Comparison of ENCODE assay signal across 17 cellular contexts in the genomic region with DNA sequence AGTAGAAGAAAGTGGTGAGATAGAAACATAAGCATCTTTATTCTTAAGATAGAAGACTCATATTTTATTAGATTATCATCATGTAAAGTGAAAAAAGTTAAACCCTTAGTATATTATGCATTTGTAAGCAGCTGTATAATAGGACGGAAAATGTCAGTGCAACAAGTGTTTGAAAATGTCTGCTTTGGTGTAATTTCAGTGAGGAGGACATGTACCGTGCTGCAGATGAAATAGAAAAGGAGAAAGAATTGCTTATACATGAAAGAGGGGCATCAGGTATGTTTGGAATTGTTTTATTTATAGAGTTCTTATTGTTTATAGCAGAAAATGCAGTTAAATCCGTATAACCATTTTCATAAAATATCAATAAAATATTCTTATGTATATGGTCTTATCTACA. TPM values are rescaled to one million over a fixed set of nuclear protein-coding genes. Genes with fewer than 3 reads are reported as not detected.
DNase-seq lines count a peak whose midpoint lies in the region; ATAC-seq and TF ChIP-seq lines count a peak whose summit lies in the region.
"Had no signal": no experiment of that assay in that cellular context is flagged by ENCODE, and none has a peak within 500 bp of the region (broad histone marks: within the 10 kb centered on the region; RNA-seq: fewer than 3 reads in every experiment).

No MANE protein-coding gene starts in this region.

- peaks cover 85% of the 10 kb centered on the region for H3K4me1 Mint-ChIP-seq in activated T-cell treated with anti-CD3 and anti-CD28 coated beads, Interleukin-2, amount 50 U/mL, for 72 hours (ENCODE audit: low read depth)
- peaks cover 63% of the 10 kb centered on the region for H3K4me1 Mint-ChIP-seq in T-helper 17 cell
- H3K4me1 Mint-ChIP-seq in natural killer cell treated with Interleukin-12 subunit alpha and Interleukin-12 subunit beta and Interleukin-15 and Interleukin-18, amount 100 ng/mL, for 72 hours (ENCODE audit: low read depth in 2 of 2) = peaks cover 76 to 81% of the 10 kb centered on the region in 2 donors

- H3K4me3 Mint-ChIP-seq in activated T-cell treated with anti-CD3 and anti-CD28 coated beads, Interleukin-2, amount 50 U/mL, for 72 hours = peak overlapping the region in 1 of 2 donors; percentile 88
- no peak overlapping the region for H3K4me3 Mint-ChIP-seq in T-helper 17 cell
- H3K4me3 Mint-ChIP-seq in natural killer cell treated with Interleukin-12 subunit alpha and Interleukin-12 subunit beta and Interleukin-15 and Interleukin-18, amount 100 ng/mL, for 72 hours = peak overlapping the region; percentile 77

- H3K9me2 ChIP-seq in DOHH2 (replicated peaks; ENCODE audit: control insufficient read depth, low read length) = no peaks in the 10 kb centered on the region

- H3K9me3 ChIP-seq in DOHH2 (ENCODE audit: control insufficient read depth, insufficient read depth, low read length) (no peaks in the 10 kb centered on the region), T-helper 17 cell (ENCODE audit: control insufficient read depth, low read length, poor library complexity, severe bottlenecking) (no peaks in the 10 kb centered on the region)
- H3K9me3 ChIP-seq: HAP-1 had no signal

- H3F3A ChIP-seq in DOHH2 (ENCODE audit: control insufficient read depth, insufficient read depth) = peaks cover 18% of the 10 kb centered on the region; the same call in 1 of the 2 replicates

- ATAC-seq in activated T-cell treated with anti-CD3 and anti-CD28 coated beads, Interleukin-2, amount 50 U/mL, for 72 hours (replicated peaks in 1 of 2) = no peak
- ATAC-seq in T-helper 17 cell (no peak), HG02840 (IDR thresholded peaks at IDR 0.05; ENCODE audit: low FRiP score, unreplicated experiment) (no peak)
- no peak for ATAC-seq in natural killer cell treated with Interleukin-12 subunit alpha and Interleukin-12 subunit beta and Interleukin-15 and Interleukin-18, amount 100 ng/mL, for 72 hours
- ATAC-seq: PC-3 had no signal

- H3K4me1 ChIP-seq in DOHH2 (ENCODE audit: control insufficient read depth, low read length) = peaks cover 100% of the 10 kb centered on the region

- H3K27me3 Mint-ChIP-seq in activated T-cell treated with anti-CD3 and anti-CD28 coated beads, Interleukin-2, amount 50 U/mL, for 72 hours (ENCODE audit: low read depth) = no peaks in the 10 kb centered on the region
- no peaks in the 10 kb centered on the region for H3K27me3 Mint-ChIP-seq in T-helper 17 cell
- no peaks in the 10 kb centered on the region for H3K27me3 Mint-ChIP-seq in natural killer cell treated with Interleukin-12 subunit alpha and Interleukin-12 subunit beta and Interleukin-15 and Interleukin-18, amount 100 ng/mL, for 72 hours

- H3K9me3 Mint-ChIP-seq in activated T-cell treated with anti-CD3 and anti-CD28 coated beads, Interleukin-2, amount 50 U/mL, for 72 hours = no peaks in the 10 kb centered on the region
- H3K9me3 Mint-ChIP-seq in natural killer cell treated with Interleukin-12 subunit alpha and Interleukin-12 subunit beta and Interleukin-15 and Interleukin-18, amount 100 ng/mL, for 72 hours = no peaks in the 10 kb centered on the region

- no peak for DNase-seq in activated T-cell treated with anti-CD3 and anti-CD28 coated beads, Interleukin-2, amount 50 U/mL, for 72 hours
- no peak for DNase-seq in activated T-cell treated with anti-CD3 and anti-CD28 coated beads, Interleukin-2, amount 50 U/mL, for 1 hour
- DNase-seq in T-helper 17 cell (no peak), NCI-H345 treated with DMSO at 0.1 percent for 48 hours (lab: John Stamatoyannopoulos, UW; ENCODE audit: unreplicated experiment) (no peak)
- DNase-seq in natural killer cell treated with Interleukin-12 subunit alpha and Interleukin-12 subunit beta and Interleukin-15 and Interleukin-18, amount 100 ng/mL, for 72 hours (ENCODE audit: low spot score) = no peak
- no peak for DNase-seq in activated CD8-positive, alpha-beta memory T cell treated with anti-CD3 and anti-CD28 coated beads, Interleukin-2, amount 50 U/mL, for 48 hours
- DNase-seq: C1 segment of cervical spinal cord; MV-4-11; NCI-H1417 treated with DMSO at 0.1 percent for 48 hours; NCI-H1930; NCI-H446; NCI-H69; NK-92 treated with Interleukin-12 subunit alpha and Interleukin-12 subunit beta, amount 100 ng/mL, for 24 hours; PC-3 had no signal

- no peaks in the 10 kb centered on the region for H3K27me3 ChIP-seq in DOHH2 (ENCODE audit: control insufficient read depth, low read length)

- no peak for TF ChIP-seq CTCF in DOHH2 (IDR thresholded peaks at IDR 0.05; ENCODE audit: low read depth, low read length, poor library complexity, severe bottlenecking)

- H4K20me1 ChIP-seq in DOHH2 (ENCODE audit: control insufficient read depth, insufficient read depth, low read depth, low read length) = peaks cover 23% of the 10 kb centered on the region; the same call in 1 of the 2 replicates

- no peak overlapping the region for H3K27ac ChIP-seq in DOHH2 (ENCODE audit: low read depth, low read length)

- H3K36me3 Mint-ChIP-seq in activated T-cell treated with anti-CD3 and anti-CD28 coated beads, Interleukin-2, amount 50 U/mL, for 72 hours (ENCODE audit: insufficient read depth in 2 of 2) = peaks cover 11 to 17% of the 10 kb centered on the region in 2 donors
- H3K36me3 Mint-ChIP-seq in T-helper 17 cell (ENCODE audit: low read depth) = peaks cover 5% of the 10 kb centered on the region
- peaks cover 29% of the 10 kb centered on the region for H3K36me3 Mint-ChIP-seq in natural killer cell treated with Interleukin-12 subunit alpha and Interleukin-12 subunit beta and Interleukin-15 and Interleukin-18, amount 100 ng/mL, for 72 hours

- H3K4me3 ChIP-seq in DOHH2 (ENCODE audit: low read length) = no peak overlapping the region; the same call in 1 of the 2 replicates
- H3K4me3 ChIP-seq: HAP-1 had no signal

- H3K36me3 ChIP-seq in DOHH2 (ENCODE audit: control insufficient read depth, low read length) = peaks cover 58% of the 10 kb centered on the region

- peak overlapping the region; percentile 95 for H3K27ac Mint-ChIP-seq in activated T-cell treated with anti-CD3 and anti-CD28 coated beads, Interleukin-2, amount 50 U/mL, for 72 hours
- H3K27ac Mint-ChIP-seq in T-helper 17 cell = peak overlapping the region; percentile 98
- peak overlapping the region; percentile 86 to 93 for H3K27ac Mint-ChIP-seq in natural killer cell treated with Interleukin-12 subunit alpha and Interleukin-12 subunit beta and Interleukin-15 and Interleukin-18, amount 100 ng/mL, for 72 hours

- H3K79me2 ChIP-seq in DOHH2 (ENCODE audit: control insufficient read depth, low read length) = peaks cover 100% of the 10 kb centered on the region

- H3K4me2 ChIP-seq in DOHH2 (ENCODE audit: low read length) = peak overlapping the region; percentile 92

RNA-seq across cellular contexts. Expression of a gene that starts 8.9 kb away (rescaled TPM):
- total RNA-seq in activated T-cell treated with anti-CD3 and anti-CD28 coated beads, Interleukin-2, amount 50 U/mL, for 72 hours = 10 to 100 TPM; 72.9 to 77.9 TPM
- 10 to 100 TPM; 77.0 to 94.6 TPM for total RNA-seq in T-helper 17 cell
- total RNA-seq in natural killer cell treated with Interleukin-12 subunit alpha and Interleukin-12 subunit beta and Interleukin-15 and Interleukin-18, amount 100 ng/mL, for 72 hours = 100 to 1,000 TPM; 111 to 135 TPM
